ENCODE assay signal across 8 cellular contexts in genomic region chr16:2027024-2028010, GRCh38. TPM values are rescaled to one million over a fixed set of nuclear protein-coding genes. Genes with fewer than 3 reads are reported as not detected.
DNase-seq lines count a peak whose midpoint lies in the region; ATAC-seq and TF ChIP-seq lines count a peak whose summit lies in the region.

No MANE protein-coding gene starts in this region.

- TF ChIP-seq POLR2A in prostate gland (IDR thresholded peaks at IDR 0.05), result no peak

- peak; percentile 48 for TF ChIP-seq CTCF in WERI-Rb-1 (IDR thresholded peaks at IDR 0.05; ENCODE audit: low read depth, low read length)
- no peak for TF ChIP-seq CTCF in foreskin fibroblast (IDR thresholded peaks at IDR 0.05; ENCODE audit: low read depth, low read length)
- no peak for TF ChIP-seq CTCF in prostate gland (IDR thresholded peaks at IDR 0.05)

- WGBS in prostate gland, result 5% methylated on average over 35 of the region's 76 CpGs

- H3K4me1 ChIP-seq in prostate gland (replicated peaks), result peaks cover 8% of the 10 kb centered on the region

- peaks cover 35% of the 10 kb centered on the region for H3K27me3 Mint-ChIP-seq in activated CD4-positive, alpha-beta T cell treated with anti-CD3 and anti-CD28 coated beads, Interleukin-2, amount 10 ng/mL, durations not matched to agents 24 days and 14 days

- H3K27me3 ChIP-seq in WERI-Rb-1 (ENCODE audit: insufficient read depth, low read depth, severe bottlenecking) (no peaks in the 10 kb centered on the region), prostate gland (replicated peaks; ENCODE audit: insufficient read depth) (no peaks in the 10 kb centered on the region)

- no peak overlapping the region for H3K27ac Mint-ChIP-seq in activated CD4-positive, alpha-beta T cell treated with anti-CD3 and anti-CD28 coated beads, Interleukin-2, amount 10 ng/mL, durations not matched to agents 24 days and 14 days

- H3K36me3 Mint-ChIP-seq in activated CD4-positive, alpha-beta T cell treated with anti-CD3 and anti-CD28 coated beads, Interleukin-2, amount 10 ng/mL, durations not matched to agents 24 days and 14 days (ENCODE audit: low read depth), result no peaks in the 10 kb centered on the region

- H3K4me3 ChIP-seq in WERI-Rb-1 (ENCODE audit: low read depth, low read length) (peak overlapping the region; percentile 41), foreskin fibroblast (ENCODE audit: low read depth in 1 of 2, low read length in 2 of 2) (peak overlapping the region; percentile 52 to 64), prostate gland (peak overlapping the region; percentile 73 to 86)

- DNase-seq in activated CD4-positive, alpha-beta T cell treated with anti-CD3 and anti-CD28 coated beads, Interleukin-2, amount 10 ng/mL, durations not matched to agents 24 days and 14 days, result peak; percentile 68
- DNase-seq in activated CD4-positive, alpha-beta T cell treated with anti-CD3 and anti-CD28 coated beads for 1 hour, result no peak
- DNase-seq in WERI-Rb-1 (peak; percentile 51), foreskin fibroblast (peak in 1 of 2 donors; percentile 63), prostate gland (ENCODE audit: low spot score) (no peak), Ammon's horn (ENCODE audit: low spot score) (no peak), GDM1 (lab: John Stamatoyannopoulos, UW) (no peak)

- H3K27ac ChIP-seq in WERI-Rb-1 (no peak overlapping the region), prostate gland (peak overlapping the region; percentile 72 to 82)

- H3K36me3 ChIP-seq in WERI-Rb-1 (peaks cover 14% of the 10 kb centered on the region), prostate gland (no peaks in the 10 kb centered on the region)

- H3K4me1 Mint-ChIP-seq in activated CD4-positive, alpha-beta T cell treated with anti-CD3 and anti-CD28 coated beads, Interleukin-2, amount 10 ng/mL, durations not matched to agents 24 days and 14 days, result peaks cover 7% of the 10 kb centered on the region

- intact Hi-C loops in activated CD4-positive, alpha-beta T cell treated with anti-CD3 and anti-CD28 coated beads, Interleukin-2, amount 10 ng/mL, durations not matched to agents 24 days and 14 days (cut with micrococcal nuclease), result no loop called here
- intact Hi-C loops in prostate gland (cut with DNase I), result loop anchor here (10.0 kb wide), 1 partner anchor 217 kb away; no protein-coding TSS in a partner anchor

- H3K4me3 Mint-ChIP-seq in activated CD4-positive, alpha-beta T cell treated with anti-CD3 and anti-CD28 coated beads, Interleukin-2, amount 10 ng/mL, durations not matched to agents 24 days and 14 days, result peak overlapping the region; percentile 61

- H3K9me3 Mint-ChIP-seq in activated CD4-positive, alpha-beta T cell treated with anti-CD3 and anti-CD28 coated beads, Interleukin-2, amount 10 ng/mL, durations not matched to agents 24 days and 14 days, result no peaks in the 10 kb centered on the region

- ATAC-seq in GM21515 (IDR thresholded peaks at IDR 0.05; ENCODE audit: unreplicated experiment), result no peak

- H3K9me3 ChIP-seq in WERI-Rb-1 (ENCODE audit: severe bottlenecking) (no peaks in the 10 kb centered on the region), prostate gland (no peaks in the 10 kb centered on the region)

RNA-seq across cellular contexts. Expression of gene NHERF2, which starts 0.6 kb away (rescaled TPM):
- total RNA-seq in activated CD4-positive, alpha-beta T cell treated with anti-CD3 and anti-CD28 coated beads, Interleukin-2, amount 10 ng/mL, durations not matched to agents 24 days and 14 days, result 1.3 and 1.8 TPM in 2 replicates
- 100 to 1,000 TPM; 118 to 170 TPM for total RNA-seq in prostate gland

RNA-seq across cellular contexts. Expression of gene NPW, which starts 7.7 kb away (rescaled TPM):
- 6.9 and 7.0 TPM in 2 replicates for total RNA-seq in activated CD4-positive, alpha-beta T cell treated with anti-CD3 and anti-CD28 coated beads, Interleukin-2, amount 10 ng/mL, durations not matched to agents 24 days and 14 days
- 1 to 10 TPM; 1.8 to 3.6 TPM for total RNA-seq in prostate gland

RNA-seq across cellular contexts. Expression of gene ZNF598, which starts 17.7 kb away (rescaled TPM):
- total RNA-seq in activated CD4-positive, alpha-beta T cell treated with anti-CD3 and anti-CD28 coated beads, Interleukin-2, amount 10 ng/mL, durations not matched to agents 24 days and 14 days, result 93.9 and 99.0 TPM in 2 replicates
- total RNA-seq in prostate gland, result 10 to 100 TPM; 30.7 to 74.3 TPM

RNA-seq across cellular contexts. Expression of gene NTHL1, which starts 20.3 kb away (rescaled TPM):
- total RNA-seq in activated CD4-positive, alpha-beta T cell treated with anti-CD3 and anti-CD28 coated beads, Interleukin-2, amount 10 ng/mL, durations not matched to agents 24 days and 14 days, result 50.3 and 57.7 TPM in 2 replicates
- 10 to 100 TPM; 16.4 to 24.9 TPM for total RNA-seq in prostate gland

RNA-seq across cellular contexts. Expression of gene TSC2, which starts 20.5 kb away (rescaled TPM):
- 98.8 and 99.8 TPM in 2 replicates for total RNA-seq in activated CD4-positive, alpha-beta T cell treated with anti-CD3 and anti-CD28 coated beads, Interleukin-2, amount 10 ng/mL, durations not matched to agents 24 days and 14 days
- 100 to 1,000 TPM in 1 of 2 donors, 10 to 100 TPM in 1; 86.3 to 168 TPM for total RNA-seq in prostate gland

Comparison
In these comparisons a context has a peak if more than half of its experiments do, and no peak if none do; other contexts are left out.
1. DNase-seq: peak in activated CD4-positive, alpha-beta T cell treated with anti-CD3 and anti-CD28 coated beads, Interleukin-2, amount 10 ng/mL, durations not matched to agents 24 days and 14 days (single experiment) and WERI-Rb-1 (single experiment); none in activated CD4-positive, alpha-beta T cell treated with anti-CD3 and anti-CD28 coated beads for 1 hour (single experiment), prostate gland (single experiment), Ammon's horn (single experiment) and GDM1 (single experiment).
2. RNA of gene NHERF2, which starts 0.6 kb away (total RNA-seq): 118 to 170 TPM in prostate gland; 1.3 to 1.8 TPM in activated CD4-positive, alpha-beta T cell treated with anti-CD3 and anti-CD28 coated beads, Interleukin-2, amount 10 ng/mL, durations not matched to agents 24 days and 14 days; every median in the first group is over 10 times any median in the second.
3. Peak in every context shown above with its lines, with median percentiles within 50 percentile points of each other: H3K4me3 ChIP-seq.